In the genomic region with DNA sequence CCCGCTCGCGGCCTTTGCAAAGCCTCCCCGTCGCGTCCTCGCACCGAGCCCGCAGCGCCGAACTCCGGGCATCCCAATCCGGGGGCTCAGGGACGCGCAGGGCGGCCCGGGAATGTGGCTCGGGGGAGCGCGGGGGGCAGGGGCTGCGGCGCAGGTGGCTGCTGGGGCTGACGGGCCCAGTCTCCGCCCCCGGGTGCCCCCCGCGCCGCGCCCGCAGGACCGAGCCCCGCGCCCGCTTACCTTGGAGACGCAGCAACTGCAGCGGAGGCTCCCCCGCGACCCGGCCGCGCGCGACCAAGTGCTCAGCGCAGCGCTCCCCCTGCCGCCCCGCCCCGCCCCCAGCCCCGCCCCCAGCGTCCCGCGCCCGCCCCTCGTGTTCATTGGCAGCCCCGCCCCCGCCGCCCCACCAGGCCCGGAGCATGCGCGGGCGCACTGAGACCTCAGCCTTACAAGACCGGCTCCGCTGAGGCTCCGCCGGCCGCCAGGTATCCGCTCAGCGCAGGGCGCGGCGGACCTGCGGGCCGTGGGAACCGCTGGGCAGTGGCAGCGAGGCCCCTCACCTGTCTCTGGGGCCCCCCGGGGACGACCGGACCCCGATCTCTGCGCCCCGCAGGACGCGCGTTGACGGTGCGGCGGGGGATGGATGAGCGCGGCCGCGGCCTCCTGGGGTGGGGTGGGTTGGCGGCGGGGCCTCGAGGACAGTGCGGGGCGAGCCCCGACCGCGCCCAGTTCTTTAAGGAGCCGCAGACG, we compare ENCODE assay signal across 8 cellular contexts. TPM values are rescaled to one million over a fixed set of nuclear protein-coding genes. Genes with fewer than 3 reads are reported as not detected.
DNase-seq lines count a peak whose midpoint lies in the region; ATAC-seq and TF ChIP-seq lines count a peak whose summit lies in the region.
"Not testable (repeated sequence)": the region's sequence is repeated elsewhere in the genome, so short reads cannot be mapped to it uniquely, and the experiment has no call there.

Gene ZDHHC11B (minus strand): TSS at position 302 of the 750 bp plus-strand sequence. CDS start 17,810 bp downstream, outside the sequence.

- not testable (repeated sequence) for H3K27me3 ChIP-seq in BJ (ENCODE audit: control insufficient read depth, insufficient read depth, low read length)

- TF ChIP-seq CTCF in BJ (IDR thresholded peaks at IDR 0.05; ENCODE audit: insufficient read depth, low read depth, low read length); lower leg skin (IDR thresholded peaks at IDR 0.05): not testable (repeated sequence)

- CTCF ChIA-PET in BJ (lab: Yijun Ruan, JAX), result not testable (repeated sequence)

- DNase-seq in BJ (ENCODE audit: low read depth), result not testable (repeated sequence)
- peak in 65 of 76 experiments; percentile 7 to 81 (median 51) for DNase-seq in HUDEP-2 (lab: John Stamatoyannopoulos, UW; ENCODE audit: unreplicated experiment in 76 of 76)
- peak; percentile 77 for DNase-seq in NOMO-1 treated with DMSO at 0.1 percent for 48 hours (lab: John Stamatoyannopoulos, UW; ENCODE audit: unreplicated experiment)
- DNase-seq in activated CD8-positive, alpha-beta memory T cell treated with anti-CD3 and anti-CD28 coated beads, Interleukin-2, amount 50 U/mL, for 4 hours, result peak; percentile 93
- DNase-seq in effector CD8-positive, alpha-beta T cell (lab: John Stamatoyannopoulos, UW), result peak; percentile 82
- peak; percentile 78 to 98 for DNase-seq in lower leg skin (ENCODE audit: low spot score in 2 of 2)
- peak; percentile 93 for DNase-seq in stimulated activated CD4-positive, alpha-beta T cell treated with anti-CD3 and anti-CD28 coated beads, Interleukin-2, amount 100 ng/mL, for 4 hours (ENCODE audit: low read depth)

- H3K36me3 ChIP-seq in BJ (ENCODE audit: control insufficient read depth, insufficient read depth, low read length), result not testable (repeated sequence)

- intact Hi-C loops in lower leg skin (cut with DNase I; ENCODE audit: low total_unique reads), result not testable (repeated sequence)

- not testable (repeated sequence) for TF ChIP-seq POLR2A in lower leg skin (IDR thresholded peaks at IDR 0.05)

- H3K4me3 ChIP-seq in BJ (ENCODE audit: low read depth, low read length) (peak within 1 kb of the TSS; percentile 35), lower leg skin (ENCODE audit: low read depth, poor library complexity, severe bottlenecking) (peak within 1 kb of the TSS; percentile 45)

- peak; percentile 40 for ATAC-seq in GM19468 (IDR thresholded peaks at IDR 0.05; ENCODE audit: extremely low read depth, unreplicated experiment)

- POLR2A ChIA-PET in BJ (lab: Charles Lee), result not testable (repeated sequence)

- 0 to 1% methylated on average over 8 to 85 of the region's 101 CpGs for WGBS in lower leg skin, 2 donors

RNA-seq across cellular contexts. Expression of gene ZDHHC11B, which starts in this region (rescaled TPM):
- polyA plus RNA-seq in BJ (2011; rRNA removed), result 0.05 TPM in 1 of 2 replicates, not detected in the other
- polyA minus RNA-seq in BJ (2011; rRNA and poly(A)+ RNA removed), result 0.14 TPM in 1 of 2 replicates, not detected in the other
- 10 to 100 TPM in 1 of 4 donors, 1 to 10 TPM in 3; 2.5 to 19.0 (median 4.7) TPM for total RNA-seq in lower leg skin
